Comparison of ENCODE assay signal across 8 cellular contexts in the genomic region with DNA sequence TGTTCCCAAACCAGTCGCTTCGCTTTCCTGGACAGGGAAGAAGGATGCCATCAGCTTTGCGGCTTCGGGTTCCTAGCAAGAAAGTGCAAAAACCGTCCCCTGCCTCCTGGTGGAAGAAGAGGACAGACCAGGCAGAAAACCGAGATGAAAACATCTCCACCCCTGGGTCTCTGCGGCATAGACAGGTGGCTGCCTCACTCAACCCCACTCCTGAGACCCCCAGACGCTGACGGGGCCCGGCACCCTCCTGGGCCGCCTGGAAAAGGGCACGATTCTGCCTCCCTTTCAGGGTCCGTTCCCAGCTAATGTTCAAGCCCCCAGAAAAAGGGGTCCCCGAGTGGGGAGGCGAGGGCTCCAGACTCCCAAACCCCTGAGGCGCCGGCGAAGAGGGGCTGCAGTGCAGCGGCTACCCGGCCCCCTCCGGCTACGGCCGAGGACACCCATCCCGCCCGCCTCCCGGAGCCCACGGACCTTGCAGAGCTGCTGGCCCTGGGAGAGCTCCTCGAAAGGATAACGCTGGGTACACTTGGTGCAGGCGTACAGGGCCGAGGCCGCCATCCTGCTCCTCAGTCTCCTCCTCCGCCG. TPM values are rescaled to one million over a fixed set of nuclear protein-coding genes. Genes with fewer than 3 reads are reported as not detected.
A peak's percentile ranks its signal among the peaks of the same experiment; 100 is the strongest.
DNase-seq lines count a peak whose midpoint lies in the region; ATAC-seq and TF ChIP-seq lines count a peak whose summit lies in the region.

No MANE protein-coding gene starts in this region.

- H3K4me3 ChIP-seq in BLaER1 (peak overlapping the region; percentile 96), prostate gland (peak overlapping the region; percentile 90 to 95)

- H3K27me3 ChIP-seq in BLaER1 (no peaks in the 10 kb centered on the region), prostate gland (replicated peaks; ENCODE audit: insufficient read depth) (no peaks in the 10 kb centered on the region)

- no peaks in the 10 kb centered on the region for H3K9me3 ChIP-seq in BLaER1
- H3K9me3 ChIP-seq in prostate gland, result no peaks in the 10 kb centered on the region

- peak; percentile 6 for DNase-seq in NCI-H2171 (lab: John Stamatoyannopoulos, UW)
- peak; percentile 61 for DNase-seq in activated naive CD4-positive, alpha-beta T cell treated with anti-CD3 and anti-CD28 coated beads, Interleukin-2, amount 10 ng/mL, durations not matched to agents 7 days and 5 days
- peak; percentile 67 for DNase-seq in glutamatergic neuron
- DNase-seq in prostate gland (ENCODE audit: low spot score), result peak; percentile 6
- DNase-seq in retina, result no peak

- intact Hi-C loops in prostate gland (cut with DNase I), result loop anchor here (5.0 kb wide), 1 partner anchor 603 kb away; a partner anchor contains a TSS

- CTCF ChIA-PET in activated naive CD4-positive, alpha-beta T cell treated with anti-CD3 and anti-CD28 coated beads, Interleukin-2, amount 10 ng/mL, durations not matched to agents 7 days and 5 days (lab: Charles Lee), result interaction anchor here (0.7 to 4.9 kb wide), 6 partner anchors 24 to 635 kb away, joined by 3 to 45 read pairs (median 4); a partner anchor contains a TSS

- H3K36me3 ChIP-seq in BLaER1 (peaks cover 33% of the 10 kb centered on the region), prostate gland (peaks cover 0 to 3% of the 10 kb centered on the region in 2 donors)

- H3K4me2 ChIP-seq in BLaER1, result peak overlapping the region; percentile 83

- H3K9me3 Mint-ChIP-seq in activated naive CD4-positive, alpha-beta T cell treated with anti-CD3 and anti-CD28 coated beads, Interleukin-2, amount 10 ng/mL, durations not matched to agents 7 days and 5 days, result no peaks in the 10 kb centered on the region
- H3K9me3 Mint-ChIP-seq in glutamatergic neuron (ENCODE audit: unreplicated experiment), result peaks cover 6% of the 10 kb centered on the region

- TF ChIP-seq POLR2A in GM18505 (IDR thresholded peaks at IDR 0.05; ENCODE audit: borderline replicate concordance, extremely low read depth, insufficient read depth, insufficient read length) (peak; percentile 78), prostate gland (IDR thresholded peaks at IDR 0.05) (no peak)

- H3K4me1 ChIP-seq in BLaER1, result peaks cover 27% of the 10 kb centered on the region
- H3K4me1 ChIP-seq in prostate gland (replicated peaks), result no peaks in the 10 kb centered on the region

- H3K4me3 Mint-ChIP-seq in activated naive CD4-positive, alpha-beta T cell treated with anti-CD3 and anti-CD28 coated beads, Interleukin-2, amount 10 ng/mL, durations not matched to agents 7 days and 5 days, result peak overlapping the region; percentile 96
- H3K4me3 Mint-ChIP-seq in glutamatergic neuron (ENCODE audit: unreplicated experiment), result peak overlapping the region; percentile 91

- H3K9ac ChIP-seq in BLaER1, result peak overlapping the region; percentile 94

- H3K4me1 Mint-ChIP-seq in activated naive CD4-positive, alpha-beta T cell treated with anti-CD3 and anti-CD28 coated beads, Interleukin-2, amount 10 ng/mL, durations not matched to agents 7 days and 5 days, result peaks cover 57% of the 10 kb centered on the region
- H3K4me1 Mint-ChIP-seq in glutamatergic neuron (ENCODE audit: low read depth, unreplicated experiment), result peaks cover 19% of the 10 kb centered on the region

- under 1% methylated on average over 33 of the region's 34 CpGs for WGBS in prostate gland

- H3K27ac ChIP-seq in BLaER1 (peak overlapping the region; percentile 93), prostate gland (peak overlapping the region; percentile 99)

- peak overlapping the region; percentile 100 for H3K27ac Mint-ChIP-seq in activated naive CD4-positive, alpha-beta T cell treated with anti-CD3 and anti-CD28 coated beads, Interleukin-2, amount 10 ng/mL, durations not matched to agents 7 days and 5 days
- H3K27ac Mint-ChIP-seq in glutamatergic neuron (ENCODE audit: unreplicated experiment), result peak overlapping the region; percentile 73

- no peaks in the 10 kb centered on the region for H3K27me3 Mint-ChIP-seq in activated naive CD4-positive, alpha-beta T cell treated with anti-CD3 and anti-CD28 coated beads, Interleukin-2, amount 10 ng/mL, durations not matched to agents 7 days and 5 days
- H3K27me3 Mint-ChIP-seq in glutamatergic neuron (ENCODE audit: unreplicated experiment), result peaks cover 2% of the 10 kb centered on the region

- TF ChIP-seq CTCF in glutamatergic neuron (IDR thresholded peaks at IDR 0.05; ENCODE audit: partially characterized antibody, unreplicated experiment) (peak; percentile 48), prostate gland (IDR thresholded peaks at IDR 0.05) (peak in 1 of 4 experiments; percentile 11)

- peaks cover 50% of the 10 kb centered on the region for H3K36me3 Mint-ChIP-seq in activated naive CD4-positive, alpha-beta T cell treated with anti-CD3 and anti-CD28 coated beads, Interleukin-2, amount 10 ng/mL, durations not matched to agents 7 days and 5 days
- no peaks in the 10 kb centered on the region for H3K36me3 Mint-ChIP-seq in glutamatergic neuron (ENCODE audit: unreplicated experiment)

- ATAC-seq in GM18505 (IDR thresholded peaks at IDR 0.05; ENCODE audit: unreplicated experiment) (peak; percentile 4), GM19463 (IDR thresholded peaks at IDR 0.05; ENCODE audit: unreplicated experiment) (no peak)

- H4K20me1 ChIP-seq in BLaER1, result peaks cover 29% of the 10 kb centered on the region

RNA-seq across cellular contexts. Expression of a gene that starts 0.6 kb away (rescaled TPM):
- 33.9 TPM for total RNA-seq in glutamatergic neuron (ENCODE audit: unreplicated experiment)
- 10 to 100 TPM; 24.4 to 79.5 TPM for total RNA-seq in prostate gland

RNA-seq across cellular contexts. Expression of a gene that starts 1.3 kb away (rescaled TPM):
- total RNA-seq in glutamatergic neuron (ENCODE audit: unreplicated experiment) (52.1 TPM), prostate gland (10 to 100 TPM; 40.6 to 46.7 TPM)
